In the genomic region with DNA sequence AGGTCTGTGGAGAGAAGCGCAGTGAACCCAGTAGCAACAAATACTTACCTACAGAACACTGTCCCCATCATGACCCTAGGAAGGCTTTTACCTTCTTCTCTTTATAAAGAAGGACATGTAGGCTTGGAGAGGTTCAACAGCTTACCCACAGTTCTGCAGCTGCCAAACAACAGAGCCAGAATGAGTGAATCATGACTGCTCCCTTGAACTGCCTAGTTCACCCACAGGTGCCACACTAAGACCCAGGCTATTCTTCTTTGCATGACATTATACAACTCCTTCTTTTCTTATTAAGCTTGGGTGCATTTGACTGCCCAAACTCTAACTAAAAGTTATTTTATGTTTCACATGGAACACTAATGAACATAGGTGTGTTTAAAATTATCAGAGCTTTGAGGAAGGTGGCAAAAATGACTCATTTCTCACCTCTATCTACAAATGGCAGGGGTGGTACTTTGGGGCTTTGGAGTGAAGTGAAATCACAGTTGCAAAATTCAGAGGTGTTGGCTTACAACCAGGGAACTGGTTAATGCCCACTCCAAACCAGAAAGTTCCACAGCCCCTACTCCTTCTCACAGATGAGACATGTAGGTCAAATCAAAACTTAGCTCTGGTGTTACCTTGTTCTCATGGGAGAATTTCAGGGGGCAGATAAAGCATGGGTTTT, we compare ENCODE assay signal across 27 cellular contexts.
DNase-seq lines count a peak whose midpoint lies in the region; ATAC-seq and TF ChIP-seq lines count a peak whose summit lies in the region.
"Had no signal": no experiment of that assay in that cellular context is flagged by ENCODE, and none has a peak within 500 bp of the region (broad histone marks: within the 10 kb centered on the region; RNA-seq: fewer than 3 reads in every experiment).

No MANE protein-coding gene starts in this region.

- no peak for TF ChIP-seq EP300 in tibial nerve (IDR thresholded peaks at IDR 0.05)

- H3K4me3 ChIP-seq in neutrophil (ENCODE audit: low read depth in 1 of 2, low read length in 1 of 2), result no peak overlapping the region
- no peak overlapping the region for H3K4me3 ChIP-seq in tibial nerve
- H3K4me3 ChIP-seq: breast epithelium, SJSA1 had no signal

- intact Hi-C loops in activated CD8-positive, alpha-beta T cell treated with anti-CD3 and anti-CD28 coated beads for 36 hours (cut with micrococcal nuclease), result no loop called here

- H3K4me3 Mint-ChIP-seq in activated CD8-positive, alpha-beta T cell treated with anti-CD3 and anti-CD28 coated beads for 36 hours, result no peak overlapping the region
- H3K4me3 Mint-ChIP-seq in activated CD8-positive, alpha-beta T cell treated with anti-CD3 and anti-CD28 coated beads, Interleukin-2, amount 10 ng/mL, durations not matched to agents 7 days and 5 days, result no peak overlapping the region
- H3K4me3 Mint-ChIP-seq: activated CD4-positive, alpha-beta T cell treated with anti-CD3 and anti-CD28 coated beads, Interleukin-2, amount 10 ng/mL, durations not matched to agents 24 days and 14 days; activated naive CD8-positive, alpha-beta T cell treated with anti-CD3 and anti-CD28 coated beads for 36 hours; activated T-cell treated with anti-CD3 and anti-CD28 coated beads, Interleukin-2, amount 50 U/mL, for 4 hours; CD4-positive, CD25-positive, alpha-beta regulatory T cell; type B pancreatic cell had no signal

- CTCF ChIA-PET in activated CD8-positive, alpha-beta T cell treated with anti-CD3 and anti-CD28 coated beads for 36 hours (lab: Charles Lee), result no interaction called here
- CTCF ChIA-PET in activated CD8-positive, alpha-beta T cell treated with anti-CD3 and anti-CD28 coated beads, Interleukin-2, amount 10 ng/mL, durations not matched to agents 7 days and 5 days (lab: Charles Lee), result no interaction called here

- H3K4me1 ChIP-seq in neutrophil (ENCODE audit: control insufficient read depth in 1 of 2, insufficient read depth in 1 of 2, low read depth in 1 of 2, low read length in 1 of 2) (peaks cover 31 to 33% of the 10 kb centered on the region in 2 experiments), tibial nerve (peaks cover 0 to 33% (median 0%) of the 10 kb centered on the region in 4 donors)
- H3K4me1 ChIP-seq: breast epithelium, SJSA1 had no signal

- peak overlapping the region; percentile 85 for H3K27ac ChIP-seq in caudate nucleus (ENCODE audit: low read depth, low read length)
- H3K27ac ChIP-seq in neutrophil, result peak overlapping the region; percentile 62
- H3K27ac ChIP-seq in tibial nerve, result no peak overlapping the region
- H3K27ac ChIP-seq: SJSA1, WERI-Rb-1 had no signal

- H3K36me3 Mint-ChIP-seq in activated CD8-positive, alpha-beta T cell treated with anti-CD3 and anti-CD28 coated beads for 36 hours (ENCODE audit: low read depth), result peaks cover 2% of the 10 kb centered on the region
- H3K36me3 Mint-ChIP-seq in activated CD8-positive, alpha-beta T cell treated with anti-CD3 and anti-CD28 coated beads, Interleukin-2, amount 10 ng/mL, durations not matched to agents 7 days and 5 days (ENCODE audit: low read depth), result no peaks in the 10 kb centered on the region
- H3K36me3 Mint-ChIP-seq: type B pancreatic cell had no signal

- WGBS in tibial nerve, 2 donors, result 91 to 100% methylated on average over 1 of the region's 1 CpG

- peaks cover 31% of the 10 kb centered on the region for H3K4me1 Mint-ChIP-seq in activated CD8-positive, alpha-beta T cell treated with anti-CD3 and anti-CD28 coated beads for 36 hours (ENCODE audit: low read depth)
- H3K4me1 Mint-ChIP-seq in activated CD8-positive, alpha-beta T cell treated with anti-CD3 and anti-CD28 coated beads, Interleukin-2, amount 10 ng/mL, durations not matched to agents 7 days and 5 days (ENCODE audit: low read depth), result no peaks in the 10 kb centered on the region
- H3K4me1 Mint-ChIP-seq: activated CD4-positive, alpha-beta T cell treated with anti-CD3 and anti-CD28 coated beads, Interleukin-2, amount 10 ng/mL, durations not matched to agents 24 days and 14 days had no signal

- TF ChIP-seq CTCF in activated CD8-positive, alpha-beta T cell treated with anti-CD3 and anti-CD28 coated beads for 36 hours (IDR thresholded peaks at IDR 0.05), result no peak
- TF ChIP-seq CTCF in neutrophil (IDR thresholded peaks at IDR 0.05), result no peak
- TF ChIP-seq CTCF in tibial nerve (IDR thresholded peaks at IDR 0.05), result no peak

- peak; percentile 66 for ATAC-seq in activated CD8-positive, alpha-beta T cell treated with anti-CD3 and anti-CD28 coated beads for 36 hours
- ATAC-seq in activated CD8-positive, alpha-beta T cell treated with anti-CD3 and anti-CD28 coated beads, Interleukin-2, amount 10 ng/mL, durations not matched to agents 7 days and 5 days, result no peak
- ATAC-seq in HG02623 (IDR thresholded peaks at IDR 0.05; ENCODE audit: unreplicated experiment) (no peak), SK-N-SH treated with all-trans-retinoic acid at 6 μM for 48 hours (no peak)
- ATAC-seq: activated T-cell treated with anti-CD3 and anti-CD28 coated beads, Interleukin-2, amount 50 U/mL, for 4 hours; sciatic nerve had no signal

- H3K27me3 Mint-ChIP-seq in activated CD8-positive, alpha-beta T cell treated with anti-CD3 and anti-CD28 coated beads for 36 hours, result no peaks in the 10 kb centered on the region
- no peaks in the 10 kb centered on the region for H3K27me3 Mint-ChIP-seq in activated CD8-positive, alpha-beta T cell treated with anti-CD3 and anti-CD28 coated beads, Interleukin-2, amount 10 ng/mL, durations not matched to agents 7 days and 5 days (ENCODE audit: low read depth)
- H3K27me3 Mint-ChIP-seq: activated CD4-positive, alpha-beta T cell treated with anti-CD3 and anti-CD28 coated beads, Interleukin-2, amount 10 ng/mL, durations not matched to agents 24 days and 14 days; activated naive CD8-positive, alpha-beta T cell treated with anti-CD3 and anti-CD28 coated beads for 36 hours; CD4-positive, CD25-positive, alpha-beta regulatory T cell; progenitor cell of endocrine pancreas; type B pancreatic cell had no signal

- POLR2A ChIA-PET in activated CD8-positive, alpha-beta T cell treated with anti-CD3 and anti-CD28 coated beads for 36 hours (lab: Charles Lee), result no interaction called here
- POLR2A ChIA-PET in activated CD8-positive, alpha-beta T cell treated with anti-CD3 and anti-CD28 coated beads, Interleukin-2, amount 10 ng/mL, durations not matched to agents 7 days and 5 days (lab: Charles Lee), result no interaction called here

- no peaks in the 10 kb centered on the region for H3K9me3 Mint-ChIP-seq in activated CD8-positive, alpha-beta T cell treated with anti-CD3 and anti-CD28 coated beads for 36 hours
- no peaks in the 10 kb centered on the region for H3K9me3 Mint-ChIP-seq in activated CD8-positive, alpha-beta T cell treated with anti-CD3 and anti-CD28 coated beads, Interleukin-2, amount 10 ng/mL, durations not matched to agents 7 days and 5 days (ENCODE audit: insufficient read depth)
- H3K9me3 Mint-ChIP-seq: activated CD4-positive, alpha-beta T cell treated with anti-CD3 and anti-CD28 coated beads, Interleukin-2, amount 10 ng/mL, durations not matched to agents 24 days and 14 days; activated naive CD8-positive, alpha-beta T cell treated with anti-CD3 and anti-CD28 coated beads for 36 hours; activated T-cell treated with anti-CD3 and anti-CD28 coated beads, Interleukin-2, amount 50 U/mL, for 4 hours; type B pancreatic cell had no signal

- no peaks in the 10 kb centered on the region for H3K36me3 ChIP-seq in neutrophil
- H3K36me3 ChIP-seq in tibial nerve, result no peaks in the 10 kb centered on the region
- H3K36me3 ChIP-seq: breast epithelium, SJSA1, WERI-Rb-1 had no signal

- H3K27ac Mint-ChIP-seq in activated CD8-positive, alpha-beta T cell treated with anti-CD3 and anti-CD28 coated beads for 36 hours, result no peak overlapping the region
- no peak overlapping the region for H3K27ac Mint-ChIP-seq in activated CD8-positive, alpha-beta T cell treated with anti-CD3 and anti-CD28 coated beads, Interleukin-2, amount 10 ng/mL, durations not matched to agents 7 days and 5 days
- H3K27ac Mint-ChIP-seq: activated CD4-positive, alpha-beta T cell treated with anti-CD3 and anti-CD28 coated beads, Interleukin-2, amount 10 ng/mL, durations not matched to agents 24 days and 14 days; activated naive CD8-positive, alpha-beta T cell treated with anti-CD3 and anti-CD28 coated beads for 36 hours; CD4-positive, CD25-positive, alpha-beta regulatory T cell; progenitor cell of endocrine pancreas; type B pancreatic cell had no signal

- TF ChIP-seq POLR2A in tibial nerve (IDR thresholded peaks at IDR 0.05), result no peak

- H3K27me3 ChIP-seq in neutrophil (no peaks in the 10 kb centered on the region), tibial nerve (no peaks in the 10 kb centered on the region)
- H3K27me3 ChIP-seq: breast epithelium, SJSA1 had no signal

- peak; percentile 11 for DNase-seq in activated CD8-positive, alpha-beta T cell treated with anti-CD3 and anti-CD28 coated beads for 36 hours
- DNase-seq in activated CD8-positive, alpha-beta T cell treated with anti-CD3 and anti-CD28 coated beads, Interleukin-2, amount 10 ng/mL, durations not matched to agents 7 days and 5 days, result no peak
- DNase-seq in caudate nucleus (lab: John Stamatoyannopoulos, UW) (no peak), tibial nerve (ENCODE audit: low spot score in 2 of 2) (no peak), foreskin melanocyte (no peak)
- DNase-seq: activated CD4-positive, alpha-beta T cell treated with anti-CD3 and anti-CD28 coated beads, Interleukin-2, amount 10 ng/mL, durations not matched to agents 24 days and 14 days; activated gamma-delta T cell; activated naive CD8-positive, alpha-beta T cell treated with anti-CD3 and anti-CD28 coated beads for 36 hours; activated T-cell treated with anti-CD3 and anti-CD28 coated beads, Interleukin-2, amount 50 U/mL, for 4 hours; anterior cingulate cortex; CD4-positive, CD25-positive, alpha-beta regulatory T cell; KBM-7; NCI-H1105; NCI-H187; NCI-H446 treated with DMSO at 0.1 percent for 48 hours; NCI-H774; stimulated activated CD4-positive, alpha-beta T cell treated with anti-CD3 and anti-CD28 coated beads, Interleukin-4, amount 100 ng/mL, for 4 hours; substantia nigra; WERI-Rb-1 had no signal

- H3K9me3 ChIP-seq in neutrophil (no peaks in the 10 kb centered on the region), tibial nerve (no peaks in the 10 kb centered on the region)
- H3K9me3 ChIP-seq: breast epithelium, SJSA1 had no signal

TF ChIP-seq in SK-N-SH treated with all-trans-retinoic acid at 6 μM for 48 hours, 23 proteins besides CTCF, POLR2A, EP300 and RAD21 (continues in another document):
- TF ChIP-seq ZNF8 (CRISPR knock-in tag; IDR thresholded peaks at IDR 0.05), result no peak
- TF ChIP-seq SNAI2 (CRISPR knock-in tag; IDR thresholded peaks at IDR 0.05), result no peak

Comparison
In these comparisons a context has a peak if more than half of its experiments do, and no peak if none do; other contexts are left out.
1. H3K27ac ChIP-seq: peak in caudate nucleus (single experiment) and neutrophil (single experiment); none in tibial nerve (0 of 4).